Comparison of ENCODE assay signal across 24 cellular contexts in the genomic region with DNA sequence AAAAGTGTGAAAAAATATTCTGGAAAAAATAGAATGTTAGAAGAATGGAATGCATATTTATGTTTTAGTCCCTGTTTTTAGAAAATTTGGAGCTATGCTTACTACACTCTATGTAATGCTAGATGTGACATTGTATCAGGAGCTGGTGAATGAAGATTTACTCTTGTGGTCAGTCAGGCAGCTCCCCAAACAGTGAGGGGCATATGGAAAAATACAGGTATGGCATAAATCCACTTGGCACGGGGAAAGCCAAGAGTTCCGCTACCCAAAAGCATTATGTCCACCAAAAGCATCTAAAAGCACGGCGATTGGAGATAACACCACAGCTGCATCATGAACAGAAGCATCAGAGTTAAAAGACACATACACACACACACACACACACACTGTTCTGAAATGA.
"Had no signal": no experiment of that assay in that cellular context is flagged by ENCODE, and none has a peak within 500 bp of the region (broad histone marks: within the 10 kb centered on the region; RNA-seq: fewer than 3 reads in every experiment).

No MANE protein-coding gene starts in this region.

- DNase-seq: natural killer cell; occipital lobe; ovary; posterior cingulate gyrus; psoas muscle; right cardiac atrium; right lobe of liver; sigmoid colon; small intestine; stimulated activated CD4-positive, alpha-beta T cell treated with anti-CD3 and anti-CD28 coated beads, Interleukin-15, amount 100 ng/mL, for 24 hours; stimulated activated CD4-positive, alpha-beta T cell treated with anti-CD3 and anti-CD28 coated beads, Interleukin-2, amount 100 ng/mL, for 24 hours; stimulated activated CD4-positive, alpha-beta T cell treated with anti-CD3 and anti-CD28 coated beads, Interleukin-2, amount 100 ng/mL, for 48 hours; stimulated activated CD4-positive, alpha-beta T cell treated with anti-CD3 and anti-CD28 coated beads, Interleukin-4, amount 100 ng/mL, for 24 hours; stimulated activated naive B cell treated with anti-CD40 and anti-IgM and Interleukin-4, amounts not matched to agents 10 μg/mL and 1 μg/mL and 100 μg/mL, for 72 hours; stimulated activated naive CD4-positive, alpha-beta T cell treated with Interleukin-2 at 50 U/mL for 16 hours; stomach; thyroid gland; transverse colon; upper lobe of right lung; uterus had no signal

- H3K27me3 ChIP-seq: neural progenitor cell, ovary, right lobe of liver, sigmoid colon, stomach, thyroid gland, transverse colon, upper lobe of right lung, uterus had no signal

- FAIRE-seq: small intestine had no signal

- H3K27ac ChIP-seq: neural progenitor cell, ovary, parathyroid adenoma, psoas muscle, right lobe of liver, sigmoid colon, stomach, thoracic aorta, thyroid gland, transverse colon, upper lobe of right lung, uterus had no signal

- ATAC-seq: natural killer cell; psoas muscle; right cardiac atrium; right lobe of liver; stimulated activated effector memory CD8-positive, alpha-beta T cell treated with anti-CD3 and anti-CD28 coated beads, Interleukin-12 subunit alpha, Interleukin-12 subunit beta, amount 100 ng/mL, for 72 hours; stimulated activated naive B cell treated with anti-CD40 and anti-IgM and Interleukin-4, amounts not matched to agents 10 μg/mL and 1 μg/mL and 100 μg/mL, for 72 hours; upper lobe of right lung had no signal

- H3K4me1 ChIP-seq: parathyroid adenoma, psoas muscle, right lobe of liver, sigmoid colon, stomach, thyroid gland, upper lobe of right lung, uterus had no signal

- H3K4me3 ChIP-seq: neural progenitor cell, ovary, psoas muscle, right lobe of liver, sigmoid colon, stomach, thoracic aorta, thyroid gland, transverse colon, upper lobe of right lung, uterus had no signal

- H3K36me3 ChIP-seq: neural progenitor cell, ovary, right lobe of liver, sigmoid colon, stomach, thoracic aorta, thyroid gland, transverse colon, upper lobe of right lung, uterus had no signal

- H3K9me3 ChIP-seq: ovary, psoas muscle, right lobe of liver, sigmoid colon, stomach, thoracic aorta, thyroid gland, transverse colon, upper lobe of right lung, uterus had no signal
